ENCODE assay signal across 11 cellular contexts in the genomic region with DNA sequence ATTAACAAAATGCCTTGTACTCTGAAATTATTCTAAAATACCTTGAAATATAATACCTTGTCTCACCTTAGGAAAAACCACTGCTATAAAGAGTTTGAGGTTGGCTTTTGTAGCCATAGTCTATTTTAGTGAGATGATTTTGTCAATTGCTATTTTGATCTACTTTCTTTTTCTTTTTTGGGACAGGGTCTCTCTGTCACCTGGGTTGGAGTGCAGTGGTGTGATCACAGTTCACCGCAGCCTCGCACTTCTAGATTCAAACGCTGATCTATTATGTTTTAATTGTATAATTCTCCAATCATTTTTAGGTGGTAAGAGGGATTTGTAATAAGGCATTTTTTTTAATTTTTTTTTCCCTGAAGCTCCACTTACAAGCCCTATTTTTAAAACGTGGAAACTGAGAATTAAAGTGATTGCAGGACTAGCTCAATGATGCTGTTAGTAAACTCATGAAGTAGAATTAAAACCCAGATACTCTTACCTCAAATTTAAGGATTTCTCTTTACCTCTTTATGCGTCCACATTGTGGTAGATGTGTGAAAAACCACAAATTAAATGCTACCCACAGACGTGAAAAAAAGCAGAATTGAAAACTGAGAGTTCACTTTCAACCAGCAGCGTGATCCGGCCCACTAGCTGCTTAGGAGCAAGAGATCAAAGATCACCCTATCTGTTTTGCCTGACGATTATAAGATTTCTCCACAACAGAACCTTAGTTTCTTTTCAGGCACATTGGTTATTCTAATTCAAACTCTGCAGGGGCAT.
DNase-seq lines count a peak whose midpoint lies in the region; ATAC-seq and TF ChIP-seq lines count a peak whose summit lies in the region.
"Had no signal": no experiment of that assay in that cellular context is flagged by ENCODE, and none has a peak within 500 bp of the region (broad histone marks: within the 10 kb centered on the region; RNA-seq: fewer than 3 reads in every experiment).

No MANE protein-coding gene starts in this region.

- H3K4me1 Mint-ChIP-seq in HFFc6 (ENCODE audit: low read depth) = peaks cover 6% of the 10 kb centered on the region; the same call in 1 of the 2 replicates
- H3K4me1 Mint-ChIP-seq in stimulated activated memory B cell treated with anti-CD40 and anti-IgM and Interleukin-4, amounts not matched to agents 10 μg/mL and 1 μg/mL and 100 μg/mL, for 72 hours = peaks cover 7% of the 10 kb centered on the region

- peak; percentile 98 for ATAC-seq in HG03442 (IDR thresholded peaks at IDR 0.05; ENCODE audit: unreplicated experiment)
- ATAC-seq in stimulated activated memory B cell treated with anti-CD40 and anti-IgM and Interleukin-4, amounts not matched to agents 10 μg/mL and 1 μg/mL and 100 μg/mL, for 72 hours = peak; percentile 73
- ATAC-seq in mucosa of descending colon = no peak
- ATAC-seq: gastrocnemius medialis had no signal

- peak; percentile 3 for DNase-seq in activated CD4-positive, alpha-beta T cell treated with anti-CD3 and anti-CD28 coated beads for 48 hours
- DNase-seq in activated CD4-positive, alpha-beta T cell treated with anti-CD3 and anti-CD28 coated beads for 1 hour = no peak
- DNase-seq in HFFc6 = no peak
- DNase-seq in mucosa of descending colon = no peak
- DNase-seq in ascending aorta (ENCODE audit: low spot score in 2 of 2) = no peak
- no peak for DNase-seq in medulla oblongata (ENCODE audit: extremely low spot score)
- DNase-seq: cerebellar nuclear complex, gastrocnemius medialis, Peyer's patch had no signal

- H3K9me3 Mint-ChIP-seq in HFFc6 = no peaks in the 10 kb centered on the region
- peaks cover 5% of the 10 kb centered on the region for H3K9me3 Mint-ChIP-seq in stimulated activated memory B cell treated with anti-CD40 and anti-IgM and Interleukin-4, amounts not matched to agents 10 μg/mL and 1 μg/mL and 100 μg/mL, for 72 hours

- no peak overlapping the region for H3K27ac ChIP-seq in ascending aorta
- H3K27ac ChIP-seq: gastrocnemius medialis, Peyer's patch had no signal

- intact Hi-C loops in mucosa of descending colon (cut with DNase I, micrococcal nuclease) = no loop called here
- intact Hi-C loops in ascending aorta (cut with DNase I) = no loop called here

- peak overlapping the region; percentile 31; the same call in 1 of the 2 replicates for H3K4me3 Mint-ChIP-seq in HFFc6
- no peak overlapping the region for H3K4me3 Mint-ChIP-seq in stimulated activated memory B cell treated with anti-CD40 and anti-IgM and Interleukin-4, amounts not matched to agents 10 μg/mL and 1 μg/mL and 100 μg/mL, for 72 hours

- no peaks in the 10 kb centered on the region for H3K27me3 ChIP-seq in ascending aorta
- H3K27me3 ChIP-seq: gastrocnemius medialis, Peyer's patch had no signal

- H3K27me3 Mint-ChIP-seq in HFFc6 (ENCODE audit: insufficient read depth) = no peaks in the 10 kb centered on the region
- H3K27me3 Mint-ChIP-seq in stimulated activated memory B cell treated with anti-CD40 and anti-IgM and Interleukin-4, amounts not matched to agents 10 μg/mL and 1 μg/mL and 100 μg/mL, for 72 hours = peaks cover 27% of the 10 kb centered on the region

- TF ChIP-seq CTCF in HFFc6 (IDR thresholded peaks at IDR 0.05) (no peak), mucosa of descending colon (IDR thresholded peaks at IDR 0.05) (no peak), ascending aorta (IDR thresholded peaks at IDR 0.05) (no peak)

- H3K36me3 Mint-ChIP-seq in HFFc6 (ENCODE audit: low read depth) = no peaks in the 10 kb centered on the region
- no peaks in the 10 kb centered on the region for H3K36me3 Mint-ChIP-seq in stimulated activated memory B cell treated with anti-CD40 and anti-IgM and Interleukin-4, amounts not matched to agents 10 μg/mL and 1 μg/mL and 100 μg/mL, for 72 hours

- H3K9me3 ChIP-seq in mucosa of descending colon = no peaks in the 10 kb centered on the region
- no peaks in the 10 kb centered on the region for H3K9me3 ChIP-seq in ascending aorta
- H3K9me3 ChIP-seq: gastrocnemius medialis, Peyer's patch had no signal

- no peaks in the 10 kb centered on the region for H3K36me3 ChIP-seq in mucosa of descending colon (ENCODE audit: low read depth)
- no peaks in the 10 kb centered on the region for H3K36me3 ChIP-seq in ascending aorta
- H3K36me3 ChIP-seq: gastrocnemius medialis, Peyer's patch had no signal

- no peak overlapping the region for H3K27ac Mint-ChIP-seq in HFFc6
- no peak overlapping the region for H3K27ac Mint-ChIP-seq in stimulated activated memory B cell treated with anti-CD40 and anti-IgM and Interleukin-4, amounts not matched to agents 10 μg/mL and 1 μg/mL and 100 μg/mL, for 72 hours

- no peaks in the 10 kb centered on the region for H3K4me1 ChIP-seq in mucosa of descending colon (ENCODE audit: low read depth)
- H3K4me1 ChIP-seq in ascending aorta = no peaks in the 10 kb centered on the region
- H3K4me1 ChIP-seq: gastrocnemius medialis, Peyer's patch had no signal

- no peak overlapping the region for H3K4me3 ChIP-seq in mucosa of descending colon
- H3K4me3 ChIP-seq in ascending aorta = no peak overlapping the region
- H3K4me3 ChIP-seq: gastrocnemius medialis, Peyer's patch had no signal
